ENCODE assay signal across 8 cellular contexts in genomic region chr1:20507564-20508410, GRCh38.
DNase-seq lines count a peak whose midpoint lies in the region; ATAC-seq and TF ChIP-seq lines count a peak whose summit lies in the region.

A gene with protein sequence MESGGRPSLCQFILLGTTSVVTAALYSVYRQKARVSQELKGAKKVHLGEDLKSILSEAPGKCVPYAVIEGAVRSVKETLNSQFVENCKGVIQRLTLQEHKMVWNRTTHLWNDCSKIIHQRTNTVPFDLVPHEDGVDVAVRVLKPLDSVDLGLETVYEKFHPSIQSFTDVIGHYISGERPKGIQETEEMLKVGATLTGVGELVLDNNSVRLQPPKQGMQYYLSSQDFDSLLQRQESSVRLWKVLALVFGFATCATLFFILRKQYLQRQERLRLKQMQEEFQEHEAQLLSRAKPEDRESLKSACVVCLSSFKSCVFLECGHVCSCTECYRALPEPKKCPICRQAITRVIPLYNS (minus strand): TSS chr1:20508151. CDS start chr1:20508024, 127 bp downstream.

- peaks cover 2% of the 10 kb centered on the region for H3K27me3 Mint-ChIP-seq in activated naive CD4-positive, alpha-beta T cell treated with anti-CD3 and anti-CD28 coated beads, Interleukin-2, amount 50 U/mL, for 24 hours

- peak within 1 kb of the TSS; percentile 93 for H3K27ac Mint-ChIP-seq in activated naive CD4-positive, alpha-beta T cell treated with anti-CD3 and anti-CD28 coated beads, Interleukin-2, amount 50 U/mL, for 24 hours

- peak; percentile 84 for ATAC-seq in HG02571 (IDR thresholded peaks at IDR 0.05; ENCODE audit: unreplicated experiment)
- ATAC-seq in SK-N-SH treated with all-trans-retinoic acid at 6 μM for 48 hours = peak; percentile 96

- H3K4me3 Mint-ChIP-seq in activated naive CD4-positive, alpha-beta T cell treated with anti-CD3 and anti-CD28 coated beads, Interleukin-2, amount 50 U/mL, for 24 hours = peak within 1 kb of the TSS; percentile 93

- H3K9me3 Mint-ChIP-seq in activated naive CD4-positive, alpha-beta T cell treated with anti-CD3 and anti-CD28 coated beads, Interleukin-2, amount 50 U/mL, for 24 hours = no peaks in the 10 kb centered on the region

- DNase-seq in GM03348 (ENCODE audit: low spot score) (peak; percentile 96), NCI-H1092 treated with DMSO at 0.1 percent for 48 hours (lab: John Stamatoyannopoulos, UW) (peak; percentile 94), globus pallidus (ENCODE audit: low spot score) (peak; percentile 92), nucleus accumbens (lab: John Stamatoyannopoulos, UW) (peak; percentile 61 to 97 (median 92)), superior temporal gyrus (ENCODE audit: extremely low spot score) (peak; percentile 96)

- H3K4me1 Mint-ChIP-seq in activated naive CD4-positive, alpha-beta T cell treated with anti-CD3 and anti-CD28 coated beads, Interleukin-2, amount 50 U/mL, for 24 hours = peaks cover 30% of the 10 kb centered on the region

- H3K36me3 Mint-ChIP-seq in activated naive CD4-positive, alpha-beta T cell treated with anti-CD3 and anti-CD28 coated beads, Interleukin-2, amount 50 U/mL, for 24 hours = no peaks in the 10 kb centered on the region

TF ChIP-seq in SK-N-SH treated with all-trans-retinoic acid at 6 μM for 48 hours, 23 proteins besides CTCF, POLR2A, EP300 and RAD21:
- TF ChIP-seq ZNF8 (CRISPR knock-in tag; IDR thresholded peaks at IDR 0.05) = no peak
- TF ChIP-seq CSDC2 (CRISPR knock-in tag; IDR thresholded peaks at IDR 0.05) = no peak
- no peak for TF ChIP-seq ISL1 (CRISPR knock-in tag; IDR thresholded peaks at IDR 0.05)
- TF ChIP-seq PPARA (CRISPR knock-in tag; IDR thresholded peaks at IDR 0.05; ENCODE audit: borderline replicate concordance) = no peak
- no peak for TF ChIP-seq SNAI2 (CRISPR knock-in tag; IDR thresholded peaks at IDR 0.05)
- peak; percentile 81; the same call in 1 of the 2 replicates for TF ChIP-seq PATZ1 (CRISPR knock-in tag; IDR thresholded peaks at IDR 0.05; ENCODE audit: borderline replicate concordance)
- TF ChIP-seq ZFP30 (CRISPR knock-in tag; IDR thresholded peaks at IDR 0.05) = no peak

Comparison
In these comparisons a context has a peak if more than half of its experiments do, and no peak if none do; other contexts are left out.
1. Peak in every context shown above with its lines: DNase-seq and ATAC-seq.